ENCODE assay signal across 29 cellular contexts in the genomic region with DNA sequence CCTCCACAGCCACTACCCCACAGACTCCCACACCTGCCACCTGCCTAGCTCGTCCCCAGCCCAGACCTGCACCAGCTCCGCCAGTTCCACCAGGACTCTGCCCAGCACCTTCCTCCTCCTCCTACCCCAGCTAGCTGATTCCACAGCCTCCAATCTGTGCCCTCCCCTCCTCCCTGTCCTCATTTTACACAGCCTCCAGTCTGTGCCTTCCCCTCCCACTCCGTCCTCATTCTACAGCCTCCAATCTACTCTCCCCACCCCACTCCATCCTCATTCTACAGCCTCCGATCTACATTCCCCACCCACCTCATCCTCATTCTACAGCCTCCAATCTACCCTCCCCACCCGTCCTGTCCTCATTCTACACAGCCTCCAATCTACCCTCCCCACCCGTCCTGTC.
"Had no signal": no experiment of that assay in that cellular context is flagged by ENCODE, and none has a peak within 500 bp of the region (broad histone marks: within the 10 kb centered on the region; RNA-seq: fewer than 3 reads in every experiment).

No MANE protein-coding gene starts in this region.

- ATAC-seq: naive thymus-derived CD8-positive, alpha-beta T cell; pancreas; stimulated activated effector memory CD8-positive, alpha-beta T cell treated with anti-CD3 and anti-CD28 coated beads, Interleukin-12 subunit alpha, Interleukin-12 subunit beta, amount 100 ng/mL, for 72 hours had no signal

- DNase-seq: activated CD4-positive, CD25-positive, alpha-beta regulatory T cell treated with anti-CD3 and anti-CD28 coated beads, Interleukin-2, amount 50 U/mL, for 72 hours; activated CD8-positive, alpha-beta memory T cell treated with anti-CD3 and anti-CD28 coated beads, Interleukin-2, amount 50 U/mL, for 4 hours; activated gamma-delta T cell treated with Interleukin-2 at 50 U/mL for 16 hours; activated T-cell treated with anti-CD3 and anti-CD28 coated beads, Interleukin-2, amount 50 U/mL, for 24 hours; cerebellar nuclear complex; colonic mucosa; effector CD8-positive, alpha-beta T cell; erythroblast; head of caudate nucleus; hippocampal formation; immature natural killer cell; kidney; midbrain; naive thymus-derived CD8-positive, alpha-beta T cell; nucleus accumbens; pancreas; retina; sigmoid colon; small intestine; stimulated activated CD4-positive, alpha-beta T cell treated with anti-CD3 and anti-CD28 coated beads, Interleukin-4, amount 100 ng/mL, for 24 hours; stomach; T-helper 2 cell; thyroid gland had no signal

- H3K9me3 Mint-ChIP-seq: activated naive CD4-positive, alpha-beta T cell treated with anti-CD3 and anti-CD28 coated beads, Interleukin-2, amount 50 U/mL, for 72 hours; activated T-cell treated with anti-CD3 and anti-CD28 coated beads, Interleukin-2, amount 50 U/mL, for 24 hours; immature natural killer cell; naive thymus-derived CD8-positive, alpha-beta T cell; neural crest cell; stimulated activated effector memory CD8-positive, alpha-beta T cell treated with anti-CD3 and anti-CD28 coated beads, Interleukin-12 subunit alpha, Interleukin-12 subunit beta, amount 100 ng/mL, for 72 hours had no signal

- H3K4me3 Mint-ChIP-seq: activated T-cell treated with anti-CD3 and anti-CD28 coated beads, Interleukin-2, amount 50 U/mL, for 24 hours; immature natural killer cell; naive thymus-derived CD8-positive, alpha-beta T cell; stimulated activated effector memory CD8-positive, alpha-beta T cell treated with anti-CD3 and anti-CD28 coated beads, Interleukin-12 subunit alpha, Interleukin-12 subunit beta, amount 100 ng/mL, for 72 hours had no signal

- H3K36me3 Mint-ChIP-seq: activated naive CD4-positive, alpha-beta T cell treated with anti-CD3 and anti-CD28 coated beads, Interleukin-2, amount 50 U/mL, for 72 hours had no signal

- H3K27ac Mint-ChIP-seq: activated T-cell treated with anti-CD3 and anti-CD28 coated beads, Interleukin-2, amount 50 U/mL, for 24 hours; stimulated activated effector memory CD8-positive, alpha-beta T cell treated with anti-CD3 and anti-CD28 coated beads, Interleukin-12 subunit alpha, Interleukin-12 subunit beta, amount 100 ng/mL, for 72 hours had no signal

- H3K4me3 ChIP-seq: breast epithelium, colonic mucosa, pancreas, prostate gland, sigmoid colon, stomach, thyroid gland, upper lobe of left lung had no signal

- H3K9me3 ChIP-seq: colonic mucosa, pancreas, prostate gland, thyroid gland had no signal

- FAIRE-seq: kidney, pancreas, small intestine had no signal

- H3K4me1 Mint-ChIP-seq: neural crest cell had no signal

- H3K27me3 Mint-ChIP-seq: activated T-cell treated with anti-CD3 and anti-CD28 coated beads, Interleukin-2, amount 50 U/mL, for 24 hours; naive thymus-derived CD8-positive, alpha-beta T cell had no signal

- H3K4me1 ChIP-seq: breast epithelium, pancreas, prostate gland, thyroid gland, upper lobe of left lung had no signal
